ENCODE assay signal across 8 cellular contexts in the genomic region with DNA sequence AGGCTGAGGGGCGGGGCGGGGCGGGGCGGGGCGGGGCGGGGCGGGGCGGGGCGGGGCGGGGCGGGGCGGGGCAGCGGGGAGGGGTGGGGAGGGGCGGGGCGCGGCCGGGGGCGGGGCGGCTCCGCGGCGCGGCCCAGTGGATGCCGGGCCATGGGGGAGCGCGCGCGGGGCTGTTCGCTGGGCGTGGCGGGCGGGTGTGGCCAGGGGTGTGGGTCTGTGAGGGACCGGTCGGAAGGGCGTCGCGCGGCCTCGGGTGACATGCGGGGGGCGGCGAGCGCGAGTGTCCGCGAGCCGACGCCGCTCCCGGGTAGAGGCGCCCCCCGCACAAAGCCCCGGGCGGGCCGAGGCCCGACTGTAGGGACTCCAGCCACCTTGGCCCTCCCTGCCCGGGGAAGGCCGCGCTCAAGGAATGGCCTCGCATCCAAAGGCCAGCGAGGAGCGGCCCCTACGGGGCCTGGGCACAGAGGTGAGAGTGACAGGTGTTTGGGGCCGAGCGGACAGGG. TPM values are rescaled to one million over a fixed set of nuclear protein-coding genes. Genes with fewer than 3 reads are reported as not detected.
DNase-seq lines count a peak whose midpoint lies in the region; ATAC-seq and TF ChIP-seq lines count a peak whose summit lies in the region.

A gene (plus strand): TSS at position 188 of the 503 bp plus-strand sequence. CDS start 71 bp downstream, at position 259.

- ATAC-seq in GM21381 (IDR thresholded peaks at IDR 0.05; ENCODE audit: unreplicated experiment) (peak; percentile 46), foreskin keratinocyte (peak; percentile 71), omental fat pad (ENCODE audit: low FRiP score) (peak; percentile 78)

- H3K4me2 ChIP-seq in BLaER1 treated with 17β-estradiol and CSF1 and Interleukin-3, amounts not matched to agents 10 nM and 100 nM: peak within 1 kb of the TSS; percentile 87 to 98 (median 93)

- peak within 1 kb of the TSS; percentile 84 to 92 (median 89) for H3K9ac ChIP-seq in BLaER1 treated with 17β-estradiol and CSF1 and Interleukin-3, amounts not matched to agents 10 nM and 100 nM

- H3K36me3 ChIP-seq in BLaER1 treated with 17β-estradiol and CSF1 and Interleukin-3, amounts not matched to agents 10 nM and 100 nM: peaks cover 37 to 58% (median 45%) of the 10 kb centered on the region in 11 experiments

- no peaks in the 10 kb centered on the region for H4K20me1 ChIP-seq in BLaER1 treated with 17β-estradiol and CSF1 and Interleukin-3, amounts not matched to agents 10 nM and 100 nM

- H3K9me3 ChIP-seq in BLaER1 treated with 17β-estradiol and CSF1 and Interleukin-3, amounts not matched to agents 10 nM and 100 nM (replicated peaks in 1 of 11): peaks cover 82 to 93% (median 88%) of the 10 kb centered on the region in 11 experiments

- TF ChIP-seq CTCF in foreskin keratinocyte (conservative IDR thresholded peaks at IDR 0.05): no peak
- TF ChIP-seq CTCF in omental fat pad (IDR thresholded peaks at IDR 0.05): no peak
- no peak for TF ChIP-seq CTCF in GM13976 (IDR thresholded peaks at IDR 0.05; ENCODE audit: borderline replicate concordance, control extremely low read depth, extremely low read depth, insufficient read depth, missing control alignments)

- peak within 1 kb of the TSS; percentile 81 to 97 (median 93) for H3K27ac ChIP-seq in BLaER1 treated with 17β-estradiol and CSF1 and Interleukin-3, amounts not matched to agents 10 nM and 100 nM
- H3K27ac ChIP-seq in foreskin keratinocyte: peak within 1 kb of the TSS; percentile 66

- in situ Hi-C loops in GM13976 (cut with MboI; ENCODE audit: low sequenced_read_pairs, unreplicated experiment): no loop called here

- DNase-seq in NCI-H146 (lab: John Stamatoyannopoulos, UW) (peak; percentile 93), foreskin keratinocyte (peak; percentile 10 to 33), omental fat pad (ENCODE audit: low spot score) (peak; percentile 50), dermis blood vessel endothelial cell (no peak), GM13976 (ENCODE audit: low spot score) (no peak)
- peak; percentile 34 for DNase-seq in activated CD8-positive, alpha-beta memory T cell treated with anti-CD3 and anti-CD28 coated beads, Interleukin-2, amount 50 U/mL, for 1 hour (ENCODE audit: extremely low read depth)

- peaks cover 10 to 27% (median 13%) of the 10 kb centered on the region in 10 experiments for H3K4me1 ChIP-seq in BLaER1 treated with 17β-estradiol and CSF1 and Interleukin-3, amounts not matched to agents 10 nM and 100 nM
- peaks cover 4% of the 10 kb centered on the region for H3K4me1 ChIP-seq in foreskin keratinocyte

- peak within 1 kb of the TSS; percentile 70 to 91 (median 83) for H3K4me3 ChIP-seq in BLaER1 treated with 17β-estradiol and CSF1 and Interleukin-3, amounts not matched to agents 10 nM and 100 nM

- no peaks in the 10 kb centered on the region for H3K27me3 ChIP-seq in BLaER1 treated with 17β-estradiol and CSF1 and Interleukin-3, amounts not matched to agents 10 nM and 100 nM
- no peaks in the 10 kb centered on the region for H3K27me3 ChIP-seq in foreskin keratinocyte

RNA-seq across cellular contexts. Expression of the gene that starts here (rescaled TPM):
- total RNA-seq in foreskin keratinocyte: 8.1 and 8.6 TPM in 2 replicates
- 2.4 and 2.9 TPM in 2 replicates for polyA plus RNA-seq in foreskin keratinocyte
- total RNA-seq in omental fat pad: 1 to 10 TPM; 4.9 to 9.2 (median 7.4) TPM
- 8.0 and 8.1 TPM in 2 replicates for total RNA-seq in dermis blood vessel endothelial cell

Comparison
In these comparisons a context has a peak if more than half of its experiments do, and no peak if none do; other contexts are left out.
1. DNase-seq: peak in NCI-H146 (single experiment), activated CD8-positive, alpha-beta memory T cell treated with anti-CD3 and anti-CD28 coated beads, Interleukin-2, amount 50 U/mL, for 1 hour (single experiment), foreskin keratinocyte (2 of 2) and omental fat pad (single experiment); none in dermis blood vessel endothelial cell (single experiment) and GM13976 (single experiment).
2. Peak in every context shown above with its lines, with median percentiles within 50 percentile points of each other: ATAC-seq.